In genomic region chr3:156677536-156677935, GRCh38 we compare ENCODE assay signal across 1 cellular context.
TF ChIP-seq lines count a peak whose summit lies in the region.

No MANE protein-coding gene starts in this region.

TF ChIP-seq in HepG2, 621 proteins besides CTCF, POLR2A, EP300 and RAD21:
- TF ChIP-seq ADNP (CRISPR knock-in tag; IDR thresholded peaks at IDR 0.05) (no peak), ZNF276 (CRISPR knock-in tag; IDR thresholded peaks at IDR 0.05; ENCODE audit: low read depth) (no peak), HIC2 (CRISPR knock-in tag; IDR thresholded peaks at IDR 0.05; ENCODE audit: low read depth) (no peak)
TF ChIP-seq in HepG2: peak in this region for 0.
